Comparison of ENCODE assay signal across 21 cellular contexts in genomic region chr20:14342910-14343309, GRCh38. TPM values are rescaled to one million over a fixed set of nuclear protein-coding genes. Genes with fewer than 3 reads are reported as not detected.
"Had no signal": no experiment of that assay in that cellular context is flagged by ENCODE, and none has a peak within 500 bp of the region (broad histone marks: within the 10 kb centered on the region; RNA-seq: fewer than 3 reads in every experiment).

No MANE protein-coding gene starts in this region.

- H3K36me3 Mint-ChIP-seq: activated naive CD8-positive, alpha-beta T cell treated with anti-CD3 and anti-CD28 coated beads, Interleukin-2, amount 10 ng/mL, durations not matched to agents 7 days and 5 days; naive thymus-derived CD8-positive, alpha-beta T cell; stimulated activated memory B cell treated with anti-CD40 and anti-IgM and Interleukin-4, amounts not matched to agents 10 μg/mL and 1 μg/mL and 100 μg/mL, for 72 hours had no signal

- H3K27me3 Mint-ChIP-seq: activated CD8-positive, alpha-beta T cell treated with anti-CD3 and anti-CD28 coated beads for 36 hours; activated naive CD8-positive, alpha-beta T cell treated with anti-CD3 and anti-CD28 coated beads, Interleukin-2, amount 10 ng/mL, durations not matched to agents 7 days and 5 days; activated T-cell treated with anti-CD3 and anti-CD28 coated beads, Interleukin-2, amount 50 U/mL, for 24 hours; stimulated activated memory B cell treated with anti-CD40 and anti-IgM and Interleukin-4, amounts not matched to agents 10 μg/mL and 1 μg/mL and 100 μg/mL, for 72 hours had no signal

- DNase-seq: activated CD4-positive, alpha-beta T cell treated with anti-CD3 and anti-CD28 coated beads for 48 hours; activated CD4-positive, CD25-positive, alpha-beta regulatory T cell; activated CD8-positive, alpha-beta T cell treated with anti-CD3 and anti-CD28 coated beads for 36 hours; activated naive CD4-positive, alpha-beta T cell treated with Interleukin-2 at 50 U/mL for 16 hours; activated naive CD8-positive, alpha-beta T cell treated with anti-CD3 and anti-CD28 coated beads, Interleukin-2, amount 10 ng/mL, durations not matched to agents 7 days and 5 days; activated T-cell treated with anti-CD3 and anti-CD28 coated beads, Interleukin-2, amount 50 U/mL, for 24 hours; body of pancreas; caudate nucleus; dorsolateral prefrontal cortex; hypothalamus; kidney; left lung; naive thymus-derived CD8-positive, alpha-beta T cell; spleen; stimulated activated CD4-positive, alpha-beta T cell treated with anti-CD3 and anti-CD28 coated beads, Interleukin-4, amount 100 ng/mL, for 4 hours; testis; upper lobe of right lung had no signal

- H3K9me3 Mint-ChIP-seq: stimulated activated memory B cell treated with anti-CD40 and anti-IgM and Interleukin-4, amounts not matched to agents 10 μg/mL and 1 μg/mL and 100 μg/mL, for 72 hours had no signal

- H3K4me1 Mint-ChIP-seq: activated naive CD8-positive, alpha-beta T cell treated with anti-CD3 and anti-CD28 coated beads, Interleukin-2, amount 10 ng/mL, durations not matched to agents 7 days and 5 days; naive thymus-derived CD8-positive, alpha-beta T cell; stimulated activated memory B cell treated with anti-CD40 and anti-IgM and Interleukin-4, amounts not matched to agents 10 μg/mL and 1 μg/mL and 100 μg/mL, for 72 hours had no signal

- H3K27ac Mint-ChIP-seq: activated CD8-positive, alpha-beta T cell treated with anti-CD3 and anti-CD28 coated beads for 36 hours; activated naive CD8-positive, alpha-beta T cell treated with anti-CD3 and anti-CD28 coated beads, Interleukin-2, amount 10 ng/mL, durations not matched to agents 7 days and 5 days; activated T-cell treated with anti-CD3 and anti-CD28 coated beads, Interleukin-2, amount 50 U/mL, for 24 hours; activated T-helper 2 cell treated with anti-CD3 and anti-CD28 coated beads, Interferon-gamma antibody, Interleukin-2, Interleukin-4, amounts not matched to agents 10 μg/mL and 5 μg/mL and 100 μg/mL, durations not matched to agents 14 hours and 24 hours and 36 hours; naive thymus-derived CD8-positive, alpha-beta T cell; stimulated activated memory B cell treated with anti-CD40 and anti-IgM and Interleukin-4, amounts not matched to agents 10 μg/mL and 1 μg/mL and 100 μg/mL, for 72 hours; T-helper 2 cell treated with Interferon-gamma antibody and Interleukin-4, amounts not matched to agents 5 μg/mL and 100 μg/mL, for 36 hours had no signal

- H3K4me3 Mint-ChIP-seq: activated CD8-positive, alpha-beta T cell treated with anti-CD3 and anti-CD28 coated beads for 36 hours; activated naive CD8-positive, alpha-beta T cell treated with anti-CD3 and anti-CD28 coated beads, Interleukin-2, amount 10 ng/mL, durations not matched to agents 7 days and 5 days; activated T-cell treated with anti-CD3 and anti-CD28 coated beads, Interleukin-2, amount 50 U/mL, for 24 hours; naive thymus-derived CD8-positive, alpha-beta T cell; stimulated activated memory B cell treated with anti-CD40 and anti-IgM and Interleukin-4, amounts not matched to agents 10 μg/mL and 1 μg/mL and 100 μg/mL, for 72 hours; T-helper 2 cell treated with Interferon-gamma antibody and Interleukin-4, amounts not matched to agents 5 μg/mL and 100 μg/mL, for 36 hours had no signal

- ATAC-seq: activated CD8-positive, alpha-beta T cell treated with anti-CD3 and anti-CD28 coated beads for 36 hours; body of pancreas; left lung; naive thymus-derived CD8-positive, alpha-beta T cell; sciatic nerve; stimulated activated memory B cell treated with anti-CD40 and anti-IgM and Interleukin-4, amounts not matched to agents 10 μg/mL and 1 μg/mL and 100 μg/mL, for 72 hours; upper lobe of right lung had no signal

RNA-seq across cellular contexts. Expression of gene FLRT3, which starts 5.5 kb away (rescaled TPM):
- total RNA-seq: activated CD8-positive, alpha-beta T cell treated with anti-CD3 and anti-CD28 coated beads for 36 hours; activated naive CD8-positive, alpha-beta T cell treated with anti-CD3 and anti-CD28 coated beads, Interleukin-2, amount 10 ng/mL, durations not matched to agents 7 days and 5 days; activated T-helper 2 cell treated with anti-CD3 and anti-CD28 coated beads, Interferon-gamma antibody, Interleukin-2, Interleukin-4, amounts not matched to agents 10 μg/mL and 5 μg/mL and 100 μg/mL, durations not matched to agents 14 hours and 24 hours and 36 hours; naive thymus-derived CD8-positive, alpha-beta T cell had no signal
- polyA plus RNA-seq: naive thymus-derived CD8-positive, alpha-beta T cell had no signal
